Comparison of ENCODE assay signal across 8 cellular contexts in genomic region chrX:120380699-120381098, GRCh38. TPM values are rescaled to one million over a fixed set of nuclear protein-coding genes. Genes with fewer than 3 reads are reported as not detected.
DNase-seq lines count a peak whose midpoint lies in the region; ATAC-seq and TF ChIP-seq lines count a peak whose summit lies in the region.

No MANE protein-coding gene starts in this region.

- POLR2A ChIA-PET in activated CD4-positive, alpha-beta T cell treated with anti-CD3 and anti-CD28 coated beads, Interleukin-2, amount 10 ng/mL, durations not matched to agents 7 days and 5 days (lab: Charles Lee): no interaction called here

- H3K36me3 Mint-ChIP-seq in activated CD4-positive, alpha-beta T cell treated with anti-CD3 and anti-CD28 coated beads, Interleukin-2, amount 10 ng/mL, durations not matched to agents 7 days and 5 days (ENCODE audit: low read depth): no peaks in the 10 kb centered on the region

- DNase-seq in AG10803 (ENCODE audit: low read depth) (peak; percentile 3), LoVo (ENCODE audit: low spot score) (peak; percentile 4), kidney glomerular epithelial cell (lab: John Stamatoyannopoulos, UW) (peak; percentile 12)
- peak; percentile 34 for DNase-seq in activated CD4-positive, alpha-beta T cell treated with anti-CD3 and anti-CD28 coated beads, Interleukin-2, amount 10 ng/mL, durations not matched to agents 7 days and 5 days

- no peak overlapping the region for H3K4me3 Mint-ChIP-seq in activated CD4-positive, alpha-beta T cell treated with anti-CD3 and anti-CD28 coated beads, Interleukin-2, amount 10 ng/mL, durations not matched to agents 7 days and 5 days

- H3K27ac Mint-ChIP-seq in activated CD4-positive, alpha-beta T cell treated with anti-CD3 and anti-CD28 coated beads, Interleukin-2, amount 10 ng/mL, durations not matched to agents 7 days and 5 days: no peak overlapping the region

- H3K27me3 Mint-ChIP-seq in activated CD4-positive, alpha-beta T cell treated with anti-CD3 and anti-CD28 coated beads, Interleukin-2, amount 10 ng/mL, durations not matched to agents 7 days and 5 days: peaks cover 4% of the 10 kb centered on the region

- TF ChIP-seq CTCF in AG10803 (conservative IDR thresholded peaks at IDR 0.05; ENCODE audit: low read length): peak; percentile 28; the same call in 1 of the 2 replicates

- H3K9me3 Mint-ChIP-seq in activated CD4-positive, alpha-beta T cell treated with anti-CD3 and anti-CD28 coated beads, Interleukin-2, amount 10 ng/mL, durations not matched to agents 7 days and 5 days: no peaks in the 10 kb centered on the region

- H3K4me1 Mint-ChIP-seq in activated CD4-positive, alpha-beta T cell treated with anti-CD3 and anti-CD28 coated beads, Interleukin-2, amount 10 ng/mL, durations not matched to agents 7 days and 5 days: peaks cover 6% of the 10 kb centered on the region

- CTCF ChIA-PET in activated CD4-positive, alpha-beta T cell treated with anti-CD3 and anti-CD28 coated beads, Interleukin-2, amount 10 ng/mL, durations not matched to agents 7 days and 5 days (lab: Charles Lee): interaction anchor here (0.8 kb wide), 1 partner anchor 49 kb away, joined by 3 read pairs; no protein-coding TSS in a partner anchor

- no peak overlapping the region for H3K4me3 ChIP-seq in AG10803 (ENCODE audit: low read length)

- ATAC-seq in GM18508 (IDR thresholded peaks at IDR 0.05; ENCODE audit: insufficient read depth, unreplicated experiment) (peak; percentile 65), HG03460 (IDR thresholded peaks at IDR 0.05; ENCODE audit: unreplicated experiment) (no peak), GM18858 (IDR thresholded peaks at IDR 0.05; ENCODE audit: unreplicated experiment) (no peak), HG03520 (IDR thresholded peaks at IDR 0.05; ENCODE audit: unreplicated experiment) (no peak)

RNA-seq across cellular contexts. Expression of gene ATP1B4, which starts 18.8 kb away (rescaled TPM):
- not detected for total RNA-seq in activated CD4-positive, alpha-beta T cell treated with anti-CD3 and anti-CD28 coated beads, Interleukin-2, amount 10 ng/mL, durations not matched to agents 7 days and 5 days
